Comparison of ENCODE assay signal across 1 cellular context in genomic region chr10:132010484-132010883, GRCh38.
TF ChIP-seq lines count a peak whose summit lies in the region.

No MANE protein-coding gene starts in this region.

TF ChIP-seq in GM23338, 12 proteins besides CTCF, POLR2A, EP300 and RAD21 (continued from another document):
- TF ChIP-seq EZH2phosphoT487 (IDR thresholded peaks at IDR 0.05; ENCODE audit: unreplicated experiment) (no peak), REST (IDR thresholded peaks at IDR 0.05; ENCODE audit: unreplicated experiment) (no peak), NANOG (IDR thresholded peaks at IDR 0.05; ENCODE audit: borderline replicate concordance) (no peak), ZNF114 (CRISPR knock-in tag; IDR thresholded peaks at IDR 0.05) (no peak), ZNF331 (CRISPR knock-in tag; IDR thresholded peaks at IDR 0.05; ENCODE audit: low read depth) (no peak), CREB1 (CRISPR knock-in tag; IDR thresholded peaks at IDR 0.05; ENCODE audit: low read depth) (no peak)
